1 cellular context compared by ENCODE assay signal in the genomic region with DNA sequence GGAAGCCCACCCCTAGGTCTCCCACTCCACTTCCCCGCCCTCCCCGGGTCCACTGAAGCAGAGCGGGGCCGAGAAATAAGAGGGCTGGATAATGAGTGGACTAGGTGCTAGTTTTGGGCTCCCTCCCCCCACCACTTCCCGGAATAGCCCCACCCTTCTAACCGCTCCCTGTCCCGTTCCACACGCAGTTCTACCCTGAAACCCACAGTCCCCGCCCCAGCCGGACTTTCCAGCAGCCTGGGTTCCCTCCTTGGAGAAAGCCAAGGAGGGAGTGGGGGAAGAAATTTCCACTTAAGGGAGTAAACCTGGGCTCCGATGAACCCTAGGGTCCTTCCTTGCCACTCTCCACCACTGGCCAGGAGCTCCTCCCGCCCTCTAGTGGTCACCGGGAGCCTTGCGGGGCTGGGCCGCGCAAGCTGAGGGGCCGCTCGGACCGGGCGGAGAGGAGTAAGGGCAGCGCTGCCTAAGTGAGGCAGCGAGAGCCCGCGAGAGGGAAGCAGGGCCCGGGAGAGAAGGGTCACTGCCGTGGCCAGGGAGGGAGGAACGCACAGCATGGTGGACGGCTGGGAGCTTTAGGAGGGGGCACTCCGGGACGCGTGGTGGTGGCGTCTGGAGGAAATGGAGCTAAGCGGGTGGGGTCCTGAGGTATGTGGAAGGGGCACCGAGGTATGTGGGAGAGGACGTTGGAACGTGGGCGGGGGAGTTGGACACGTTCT.
TF ChIP-seq lines count a peak whose summit lies in the region.

No MANE protein-coding gene starts in this region.

TF ChIP-seq in K562, 482 proteins besides CTCF, POLR2A, EP300 and RAD21 (continued from another document and continues in another):
- TF ChIP-seq REST (CRISPR knock-in tag; IDR thresholded peaks at IDR 0.05; ENCODE audit: low read depth) (peak; percentile 67; the same call in 1 of the 2 replicates), NR0B1 (IDR thresholded peaks at IDR 0.05; ENCODE audit: partially characterized antibody) (no peak), ZNF707 (CRISPR knock-in tag; conservative IDR thresholded peaks at IDR 0.05) (no peak), ZNF695 (CRISPR knock-in tag; IDR thresholded peaks at IDR 0.05) (no peak), MAFF (IDR thresholded peaks at IDR 0.05; ENCODE audit: low read length) (no peak), MEIS2 (IDR thresholded peaks at IDR 0.05; ENCODE audit: partially characterized antibody) (no peak), CREB3 (tag; conservative IDR thresholded peaks at IDR 0.05; ENCODE audit: low read depth) (no peak), ZFX (CRISPR knock-in tag; IDR thresholded peaks at IDR 0.05) (peak; percentile 81), POU5F1 (IDR thresholded peaks at IDR 0.05; ENCODE audit: borderline replicate concordance, low read depth, low read length, partially characterized antibody) (no peak), HNRNPUL1 (IDR thresholded peaks at IDR 0.05; ENCODE audit: low read length) (no peak), ZNF431 (CRISPR knock-in tag; IDR thresholded peaks at IDR 0.05) (0 out of 2 replicates have a peak, but pooled peaks have one; percentile 9), TCF3 (CRISPR knock-in tag; IDR thresholded peaks at IDR 0.05) (peak; percentile 34), ZNF395 (CRISPR knock-in tag; IDR thresholded peaks at IDR 0.05) (no peak), TEAD4 (IDR thresholded peaks at IDR 0.05; ENCODE audit: low read length) (peak; percentile 9), TEAD4 (CRISPR knock-in tag; IDR thresholded peaks at IDR 0.05; ENCODE audit: borderline replicate concordance) (no peak), SOX6 (IDR thresholded peaks at IDR 0.05) (0 out of 2 replicates have a peak, but pooled peaks have one; percentile 40), HDAC2 (IDR thresholded peaks at IDR 0.05) (peak; percentile 84), GABPB2 (CRISPR knock-in tag; conservative IDR thresholded peaks at IDR 0.05) (no peak), ZNF518B (CRISPR knock-in tag; IDR thresholded peaks at IDR 0.05) (no peak), MXD1 (CRISPR knock-in tag; IDR thresholded peaks at IDR 0.05; ENCODE audit: borderline replicate concordance, poor library complexity, severe bottlenecking) (no peak), CSDE1 (IDR thresholded peaks at IDR 0.05) (peak in 1 of 2 experiments; percentile 61; a peak in 2 of 4 replicates), ZNF445 (CRISPR knock-in tag; IDR thresholded peaks at IDR 0.05; ENCODE audit: low read depth) (no peak), NCOA1 (IDR thresholded peaks at IDR 0.05; ENCODE audit: low read depth) (peak; percentile 21; the same call in 1 of the 2 replicates), ZNF146 (CRISPR knock-in tag; IDR thresholded peaks at IDR 0.05; ENCODE audit: unreplicated experiment) (no peak), RBM14 (IDR thresholded peaks at IDR 0.05; ENCODE audit: borderline replicate concordance, insufficient read depth, low read depth, low read length) (0 out of 2 replicates have a peak, but pooled peaks have one; percentile 88), ZFP36 (IDR thresholded peaks at IDR 0.05; ENCODE audit: low read depth, low read length, partially characterized antibody) (no peak), ZBED1 (IDR thresholded peaks at IDR 0.05) (no peak), BHLHE40 (IDR thresholded peaks at IDR 0.05; ENCODE audit: low read length) (no peak), ERF (CRISPR knock-in tag; IDR thresholded peaks at IDR 0.05) (peak; percentile 46; the same call in 1 of the 2 replicates), FOXA1 (IDR thresholded peaks at IDR 0.05; ENCODE audit: borderline replicate concordance) (no peak), ZNF282 (CRISPR knock-in tag; IDR thresholded peaks at IDR 0.05) (no peak), SPI1 (IDR thresholded peaks at IDR 0.05; ENCODE audit: borderline replicate concordance, low read depth, low read length) (no peak), CREB1 (IDR thresholded peaks at IDR 0.05) (peak; percentile 20; the same call in 1 of the 2 replicates), CREB1 (CRISPR knock-in tag; IDR thresholded peaks at IDR 0.05) (no peak), TSC22D4 (tag; IDR thresholded peaks at IDR 0.05) (no peak), NR2F6 (CRISPR knock-in tag; IDR thresholded peaks at IDR 0.05) (no peak)
- TF ChIP-seq, protein P1, sequence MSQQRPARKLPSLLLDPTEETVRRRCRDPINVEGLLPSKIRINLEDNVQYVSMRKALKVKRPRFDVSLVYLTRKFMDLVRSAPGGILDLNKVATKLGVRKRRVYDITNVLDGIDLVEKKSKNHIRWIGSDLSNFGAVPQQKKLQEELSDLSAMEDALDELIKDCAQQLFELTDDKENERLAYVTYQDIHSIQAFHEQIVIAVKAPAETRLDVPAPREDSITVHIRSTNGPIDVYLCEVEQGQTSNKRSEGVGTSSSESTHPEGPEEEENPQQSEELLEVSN (IDR thresholded peaks at IDR 0.05; ENCODE audit: borderline replicate concordance in 1 of 2, extremely low read depth in 1 of 2, insufficient read depth in 1 of 2, insufficient read length in 1 of 2, low read depth in 1 of 2, low read length in 1 of 2, poor library complexity in 1 of 2, severe bottlenecking in 1 of 2), result peak in 1 of 2 experiments; percentile 54
- TF ChIP-seq, protein P2, sequence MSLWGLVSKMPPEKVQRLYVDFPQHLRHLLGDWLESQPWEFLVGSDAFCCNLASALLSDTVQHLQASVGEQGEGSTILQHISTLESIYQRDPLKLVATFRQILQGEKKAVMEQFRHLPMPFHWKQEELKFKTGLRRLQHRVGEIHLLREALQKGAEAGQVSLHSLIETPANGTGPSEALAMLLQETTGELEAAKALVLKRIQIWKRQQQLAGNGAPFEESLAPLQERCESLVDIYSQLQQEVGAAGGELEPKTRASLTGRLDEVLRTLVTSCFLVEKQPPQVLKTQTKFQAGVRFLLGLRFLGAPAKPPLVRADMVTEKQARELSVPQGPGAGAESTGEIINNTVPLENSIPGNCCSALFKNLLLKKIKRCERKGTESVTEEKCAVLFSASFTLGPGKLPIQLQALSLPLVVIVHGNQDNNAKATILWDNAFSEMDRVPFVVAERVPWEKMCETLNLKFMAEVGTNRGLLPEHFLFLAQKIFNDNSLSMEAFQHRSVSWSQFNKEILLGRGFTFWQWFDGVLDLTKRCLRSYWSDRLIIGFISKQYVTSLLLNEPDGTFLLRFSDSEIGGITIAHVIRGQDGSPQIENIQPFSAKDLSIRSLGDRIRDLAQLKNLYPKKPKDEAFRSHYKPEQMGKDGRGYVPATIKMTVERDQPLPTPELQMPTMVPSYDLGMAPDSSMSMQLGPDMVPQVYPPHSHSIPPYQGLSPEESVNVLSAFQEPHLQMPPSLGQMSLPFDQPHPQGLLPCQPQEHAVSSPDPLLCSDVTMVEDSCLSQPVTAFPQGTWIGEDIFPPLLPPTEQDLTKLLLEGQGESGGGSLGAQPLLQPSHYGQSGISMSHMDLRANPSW (CRISPR knock-in tag; IDR thresholded peaks at IDR 0.05), result no peak
- TF ChIP-seq, protein P3, sequence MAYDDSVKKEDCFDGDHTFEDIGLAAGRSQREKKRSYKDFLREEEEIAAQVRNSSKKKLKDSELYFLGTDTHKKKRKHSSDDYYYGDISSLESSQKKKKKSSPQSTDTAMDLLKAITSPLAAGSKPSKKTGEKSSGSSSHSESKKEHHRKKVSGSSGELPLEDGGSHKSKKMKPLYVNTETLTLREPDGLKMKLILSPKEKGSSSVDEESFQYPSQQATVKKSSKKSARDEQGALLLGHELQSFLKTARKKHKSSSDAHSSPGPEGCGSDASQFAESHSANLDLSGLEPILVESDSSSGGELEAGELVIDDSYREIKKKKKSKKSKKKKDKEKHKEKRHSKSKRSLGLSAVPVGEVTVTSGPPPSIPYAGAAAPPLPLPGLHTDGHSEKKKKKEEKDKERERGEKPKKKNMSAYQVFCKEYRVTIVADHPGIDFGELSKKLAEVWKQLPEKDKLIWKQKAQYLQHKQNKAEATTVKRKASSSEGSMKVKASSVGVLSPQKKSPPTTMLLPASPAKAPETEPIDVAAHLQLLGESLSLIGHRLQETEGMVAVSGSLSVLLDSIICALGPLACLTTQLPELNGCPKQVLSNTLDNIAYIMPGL (CRISPR knock-in tag; IDR thresholded peaks at IDR 0.05), result peak; percentile 63; the same call in 1 of the 2 replicates
- TF ChIP-seq, protein P4, sequence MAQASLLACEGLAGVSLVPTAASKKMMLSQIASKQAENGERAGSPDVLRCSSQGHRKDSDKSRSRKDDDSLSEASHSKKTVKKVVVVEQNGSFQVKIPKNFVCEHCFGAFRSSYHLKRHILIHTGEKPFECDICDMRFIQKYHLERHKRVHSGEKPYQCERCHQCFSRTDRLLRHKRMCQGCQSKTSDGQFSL (CRISPR knock-in tag; IDR thresholded peaks at IDR 0.05), result no peak; the same call in 1 of the 2 replicates
- TF ChIP-seq, protein P4 (tag; IDR thresholded peaks at IDR 0.05), result peak in 1 of 2 experiments; percentile 37; a peak in 1 of 4 replicates
